10 cellular contexts compared by ENCODE assay signal in genomic region chr12:65106948-65107347, GRCh38. TPM values are rescaled to one million over a fixed set of nuclear protein-coding genes. Genes with fewer than 3 reads are reported as not detected.
A peak's percentile ranks its signal among the peaks of the same experiment; 100 is the strongest.
DNase-seq lines count a peak whose midpoint lies in the region; ATAC-seq and TF ChIP-seq lines count a peak whose summit lies in the region.
"Had no signal": no experiment of that assay in that cellular context is flagged by ENCODE, and none has a peak within 500 bp of the region (broad histone marks: within the 10 kb centered on the region; RNA-seq: fewer than 3 reads in every experiment).

No MANE protein-coding gene starts in this region.

- H4K8ac ChIP-seq in mesenchymal stem cell (ENCODE audit: low read length): no peak overlapping the region

- TF ChIP-seq CTCF in GM06990 (IDR thresholded peaks at IDR 0.05; ENCODE audit: insufficient read depth, low read length, poor library complexity, severe bottlenecking): peak; percentile 23
- peak; percentile 23 for TF ChIP-seq CTCF in glutamatergic neuron (IDR thresholded peaks at IDR 0.05; ENCODE audit: partially characterized antibody, unreplicated experiment)

- no peak overlapping the region for H3K18ac ChIP-seq in mesenchymal stem cell (ENCODE audit: low read depth in 1 of 2, low read length in 2 of 2)

- no peak overlapping the region for H2BK15ac ChIP-seq in mesenchymal stem cell (ENCODE audit: low read depth, poor library complexity, severe bottlenecking)

- no peaks in the 10 kb centered on the region for H3K79me1 ChIP-seq in mesenchymal stem cell (replicated peaks; ENCODE audit: low read length, poor library complexity, severe bottlenecking)

- H3K4me1 Mint-ChIP-seq in glutamatergic neuron (ENCODE audit: low read depth, unreplicated experiment): no peaks in the 10 kb centered on the region

- H3K36me3 Mint-ChIP-seq in glutamatergic neuron (ENCODE audit: unreplicated experiment): no peaks in the 10 kb centered on the region

- H2BK5ac ChIP-seq in mesenchymal stem cell (ENCODE audit: low read depth, low read length, poor library complexity, severe bottlenecking): no peak overlapping the region

- no peak overlapping the region for H3K4me2 ChIP-seq in mesenchymal stem cell (ENCODE audit: low read length, poor library complexity, severe bottlenecking)

- no peak overlapping the region for H3K9ac ChIP-seq in mesenchymal stem cell (ENCODE audit: low read length)

- H3K27ac Mint-ChIP-seq in glutamatergic neuron (ENCODE audit: unreplicated experiment): no peak overlapping the region

- no peak overlapping the region for H3K23ac ChIP-seq in mesenchymal stem cell (ENCODE audit: low read length in 2 of 2)

- no peaks in the 10 kb centered on the region for H3K36me3 ChIP-seq in GM06990 (ENCODE audit: control insufficient read depth, insufficient read depth, low read length)
- no peaks in the 10 kb centered on the region for H3K36me3 ChIP-seq in mesenchymal stem cell (ENCODE audit: control insufficient read depth in 1 of 2, insufficient read depth in 2 of 2, low read depth in 1 of 2, low read length in 2 of 2)

- H3K4me3 ChIP-seq in GM06990 (replicated peaks; ENCODE audit: low read depth, low read length) (no peak overlapping the region), mesenchymal stem cell (ENCODE audit: insufficient read depth in 1 of 2, low read depth in 1 of 2, low read length in 2 of 2) (no peak overlapping the region)

- H4K91ac ChIP-seq in mesenchymal stem cell (ENCODE audit: low read length): no peak overlapping the region

- no peaks in the 10 kb centered on the region for H3K27me3 ChIP-seq in GM06990 (replicated peaks; ENCODE audit: control insufficient read depth, insufficient read depth, low read length)
- peaks cover 8 to 21% of the 10 kb centered on the region in 2 experiments for H3K27me3 ChIP-seq in mesenchymal stem cell (ENCODE audit: control insufficient read depth in 1 of 2, insufficient read depth in 1 of 2, low read length in 2 of 2)

- in situ Hi-C loops in SK-MEL-5 (cut with HindIII; ENCODE audit: low pct_unique_long_range_greater_than_20kb, low sequenced_read_pairs): no loop called here

- H2AK5ac ChIP-seq in mesenchymal stem cell (ENCODE audit: low read length, severe bottlenecking): no peak overlapping the region

- DNase-seq in AG08395 (ENCODE audit: low spot score): peak; percentile 18
- no peak for DNase-seq in GM06990 (ENCODE audit: extremely low read depth, insufficient read length)
- peak; percentile 43 for DNase-seq in SK-MEL-5 (ENCODE audit: low read depth, low spot score)
- DNase-seq in glutamatergic neuron: no peak
- DNase-seq in mesenchymal stem cell: no peak
- no peak for DNase-seq in stimulated activated CD4-positive, alpha-beta T cell treated with anti-CD3 and anti-CD28 coated beads, Interleukin-2, amount 100 ng/mL, for 48 hours
- no peak for DNase-seq in cortex of kidney (lab: John Stamatoyannopoulos, UW)
- DNase-seq: effector memory CD4-positive, alpha-beta T cell; midbrain had no signal

- H3K4ac ChIP-seq in mesenchymal stem cell (ENCODE audit: low read depth in 1 of 2, low read length in 2 of 2): no peak overlapping the region

- no peak overlapping the region for H3K27ac ChIP-seq in mesenchymal stem cell (ENCODE audit: low read length, poor library complexity, severe bottlenecking)

- no peak for ATAC-seq in GM18858 (IDR thresholded peaks at IDR 0.05; ENCODE audit: unreplicated experiment)

- peaks cover 1% of the 10 kb centered on the region for H3K27me3 Mint-ChIP-seq in glutamatergic neuron (ENCODE audit: unreplicated experiment)

- H2BK12ac ChIP-seq in mesenchymal stem cell (ENCODE audit: low read length in 2 of 2): no peak overlapping the region

- no peaks in the 10 kb centered on the region for H3K9me3 ChIP-seq in mesenchymal stem cell (ENCODE audit: control insufficient read depth, low read length)

- H2BK120ac ChIP-seq in mesenchymal stem cell (ENCODE audit: low read depth, low read length): no peak overlapping the region

- no peaks in the 10 kb centered on the region for H3K4me1 ChIP-seq in mesenchymal stem cell (ENCODE audit: control insufficient read depth, insufficient read depth, low read depth, low read length)

- no peak overlapping the region for H2AFZ ChIP-seq in mesenchymal stem cell (ENCODE audit: low read depth, low read length)

- H3K14ac ChIP-seq in mesenchymal stem cell (ENCODE audit: low read length in 2 of 2): no peak overlapping the region

- no peak overlapping the region for H3K4me3 Mint-ChIP-seq in glutamatergic neuron (ENCODE audit: unreplicated experiment)

- no peaks in the 10 kb centered on the region for H3K9me3 Mint-ChIP-seq in glutamatergic neuron (ENCODE audit: unreplicated experiment)

RNA-seq across cellular contexts. Expression of gene WIF1, which starts 14.2 kb away (rescaled TPM):
- not detected in 2 replicates for total RNA-seq in SK-MEL-5 (2014; rRNA removed; shearing (Covaris generic))
- not detected in 2 replicates for polyA plus RNA-seq in SK-MEL-5 (2015; cell fraction: cytosol; rRNA removed)
- polyA plus RNA-seq in SK-MEL-5 (2015; cell fraction: nucleus; rRNA removed): not detected in 2 replicates
- not detected for total RNA-seq in glutamatergic neuron (ENCODE audit: unreplicated experiment)
- not detected for polyA plus RNA-seq in mesenchymal stem cell (2013, experiment 1 of 2)
- not detected for polyA plus RNA-seq in mesenchymal stem cell (2013, experiment 2 of 2)

Comparison
In these comparisons a context has a peak if more than half of its experiments do, and no peak if none do; other contexts are left out.
1. DNase-seq: peak in AG08395 (single experiment) and SK-MEL-5 (single experiment); none in GM06990 (single experiment), glutamatergic neuron (single experiment), mesenchymal stem cell (single experiment), stimulated activated CD4-positive, alpha-beta T cell treated with anti-CD3 and anti-CD28 coated beads, Interleukin-2, amount 100 ng/mL, for 48 hours (0 of 2) and cortex of kidney (single experiment).